Comparison of ENCODE assay signal across 16 cellular contexts in genomic region chr16:1634541-1634940, GRCh38. TPM values are rescaled to one million over a fixed set of nuclear protein-coding genes. Genes with fewer than 3 reads are reported as not detected.
DNase-seq lines count a peak whose midpoint lies in the region; ATAC-seq and TF ChIP-seq lines count a peak whose summit lies in the region.
"Had no signal": no experiment of that assay in that cellular context is flagged by ENCODE, and none has a peak within 500 bp of the region (broad histone marks: within the 10 kb centered on the region; RNA-seq: fewer than 3 reads in every experiment).

No MANE protein-coding gene starts in this region.

- no peaks in the 10 kb centered on the region for H3K27me3 ChIP-seq in osteoblast (ENCODE audit: insufficient read depth, low read length)

- no peak overlapping the region for H2AFZ ChIP-seq in osteoblast (ENCODE audit: low read length)

- H3K4me3 ChIP-seq in osteoblast (ENCODE audit: insufficient read depth, low read length), result no peak overlapping the region
- H3K4me3 ChIP-seq: HAP-1 had no signal

- H3K4me3 Mint-ChIP-seq in natural killer cell, result no peak overlapping the region
- no peak overlapping the region for H3K4me3 Mint-ChIP-seq in natural killer cell treated with Interleukin-12 subunit alpha and Interleukin-12 subunit beta and Interleukin-15 and Interleukin-18, amount 100 ng/mL, for 72 hours
- no peak overlapping the region for H3K4me3 Mint-ChIP-seq in neural crest cell
- H3K4me3 Mint-ChIP-seq: CD4-positive, alpha-beta memory T cell; HFFc6 had no signal

- no peak for ATAC-seq in natural killer cell
- ATAC-seq in natural killer cell treated with Interleukin-12 subunit alpha and Interleukin-12 subunit beta and Interleukin-15 and Interleukin-18, amount 100 ng/mL, for 72 hours, result no peak
- no peak for ATAC-seq in HG03520 (IDR thresholded peaks at IDR 0.05; ENCODE audit: unreplicated experiment)

- H3K4me1 Mint-ChIP-seq in natural killer cell (peaks cover 37 to 52% of the 10 kb centered on the region in 2 donors), neural crest cell (peaks cover 4% of the 10 kb centered on the region)
- H3K4me1 Mint-ChIP-seq in natural killer cell treated with Interleukin-12 subunit alpha and Interleukin-12 subunit beta and Interleukin-15 and Interleukin-18, amount 100 ng/mL, for 72 hours (ENCODE audit: low read depth in 2 of 2), result peaks cover 16 to 46% of the 10 kb centered on the region in 2 donors

- intact Hi-C loops in natural killer cell (cut with micrococcal nuclease), result no loop called here

- peak overlapping the region; percentile 83 to 90 for H3K27ac Mint-ChIP-seq in natural killer cell
- no peak overlapping the region for H3K27ac Mint-ChIP-seq in natural killer cell treated with Interleukin-12 subunit alpha and Interleukin-12 subunit beta and Interleukin-15 and Interleukin-18, amount 100 ng/mL, for 72 hours
- H3K27ac Mint-ChIP-seq in neural crest cell (ENCODE audit: unreplicated experiment), result peak overlapping the region; percentile 89
- H3K27ac Mint-ChIP-seq: CD4-positive, alpha-beta memory T cell; HFFc6 had no signal

- H3K9me3 Mint-ChIP-seq in natural killer cell (no peaks in the 10 kb centered on the region), neural crest cell (no peaks in the 10 kb centered on the region)
- H3K9me3 Mint-ChIP-seq in natural killer cell treated with Interleukin-12 subunit alpha and Interleukin-12 subunit beta and Interleukin-15 and Interleukin-18, amount 100 ng/mL, for 72 hours, result no peaks in the 10 kb centered on the region
- H3K9me3 Mint-ChIP-seq: CD4-positive, alpha-beta memory T cell; HFFc6 had no signal

- H4K20me1 ChIP-seq in osteoblast (ENCODE audit: insufficient read depth, low read length), result peaks cover 47% of the 10 kb centered on the region

- no peak overlapping the region for H3K4me2 ChIP-seq in osteoblast (ENCODE audit: insufficient read depth, low read length)

- no peak for DNase-seq in natural killer cell
- DNase-seq in natural killer cell treated with Interleukin-12 subunit alpha and Interleukin-12 subunit beta and Interleukin-15 and Interleukin-18, amount 100 ng/mL, for 72 hours (ENCODE audit: low spot score), result no peak
- DNase-seq in neural crest cell (ENCODE audit: low read depth, low spot score), result no peak
- DNase-seq in osteoblast (ENCODE audit: insufficient read length, low spot score, missing footprints), result peak; percentile 15
- DNase-seq in NCI-H1436 (lab: John Stamatoyannopoulos, UW), result no peak
- DNase-seq: C1 segment of cervical spinal cord; Calu3; CD4-positive, alpha-beta memory T cell; COR-L47; DMS53; DMS79 treated with DMSO at 0.1 percent for 48 hours; GF-D8; GOT3; HFFc6 had no signal

- no peaks in the 10 kb centered on the region for H3K4me1 ChIP-seq in osteoblast (ENCODE audit: insufficient read depth, low read length)
- H3K4me1 ChIP-seq: HAP-1 had no signal

- no peak overlapping the region for H3K27ac ChIP-seq in osteoblast (ENCODE audit: low read depth, low read length)

- no peaks in the 10 kb centered on the region for H3K9me3 ChIP-seq in osteoblast (ENCODE audit: low read depth, low read length)
- H3K9me3 ChIP-seq: HAP-1 had no signal

- peaks cover 66% of the 10 kb centered on the region for H3K79me2 ChIP-seq in osteoblast (ENCODE audit: insufficient read depth, low read length)

- no peaks in the 10 kb centered on the region for H3K36me3 Mint-ChIP-seq in natural killer cell
- peaks cover 8% of the 10 kb centered on the region for H3K36me3 Mint-ChIP-seq in natural killer cell treated with Interleukin-12 subunit alpha and Interleukin-12 subunit beta and Interleukin-15 and Interleukin-18, amount 100 ng/mL, for 72 hours
- H3K36me3 Mint-ChIP-seq in neural crest cell (ENCODE audit: low read depth), result peaks cover 6% of the 10 kb centered on the region

- peaks cover 67% of the 10 kb centered on the region for H3K36me3 ChIP-seq in osteoblast (ENCODE audit: insufficient read depth, low read length)

- H3K27me3 Mint-ChIP-seq in natural killer cell (ENCODE audit: low read depth in 2 of 2) (no peaks in the 10 kb centered on the region), neural crest cell (ENCODE audit: low read depth) (no peaks in the 10 kb centered on the region)
- H3K27me3 Mint-ChIP-seq in natural killer cell treated with Interleukin-12 subunit alpha and Interleukin-12 subunit beta and Interleukin-15 and Interleukin-18, amount 100 ng/mL, for 72 hours, result no peaks in the 10 kb centered on the region
- H3K27me3 Mint-ChIP-seq: CD4-positive, alpha-beta memory T cell had no signal

- TF ChIP-seq CTCF in natural killer cell (IDR thresholded peaks at IDR 0.05) (no peak), neural crest cell (conservative IDR thresholded peaks at IDR 0.05) (no peak), osteoblast (IDR thresholded peaks at IDR 0.05; ENCODE audit: extremely low read depth, low read depth, low read length) (no peak)

RNA-seq across cellular contexts. Expression of gene CRAMP1, which starts 22.4 kb away (rescaled TPM):
- 10 to 100 TPM; 47.8 to 49.8 (median 49.6) TPM for total RNA-seq in natural killer cell
- total RNA-seq in natural killer cell treated with Interleukin-12 subunit alpha and Interleukin-12 subunit beta and Interleukin-15 and Interleukin-18, amount 100 ng/mL, for 72 hours, result 10 to 100 TPM; 33.3 to 35.3 TPM
- total RNA-seq in neural crest cell, result 38.3 TPM in 2 replicates
- total RNA-seq in osteoblast, result 9.7 and 11.2 TPM in 2 replicates

RNA-seq across cellular contexts. Expression of gene IFT140, which starts 22.7 kb away (rescaled TPM):
- total RNA-seq in natural killer cell (1 to 10 TPM; 6.5 to 8.9 (median 6.5) TPM), neural crest cell (43.3 and 45.8 TPM in 2 replicates), osteoblast (37.1 and 38.0 TPM in 2 replicates)
- 1 to 10 TPM; 5.1 to 7.0 TPM for total RNA-seq in natural killer cell treated with Interleukin-12 subunit alpha and Interleukin-12 subunit beta and Interleukin-15 and Interleukin-18, amount 100 ng/mL, for 72 hours

RNA-seq across cellular contexts. Expression of gene JPT2, which starts 43.5 kb away (rescaled TPM):
- 10 to 100 TPM; 12.2 to 28.4 (median 14.2) TPM for total RNA-seq in natural killer cell
- total RNA-seq in natural killer cell treated with Interleukin-12 subunit alpha and Interleukin-12 subunit beta and Interleukin-15 and Interleukin-18, amount 100 ng/mL, for 72 hours, result 10 to 100 TPM; 56.1 to 61.1 TPM
- total RNA-seq in neural crest cell, result 247 and 261 TPM in 2 replicates
- 22.8 and 26.2 TPM in 2 replicates for total RNA-seq in osteoblast

Comparison
In these comparisons a context has a peak if more than half of its experiments do, and no peak if none do; other contexts are left out.
1. H3K27ac Mint-ChIP-seq: peak in natural killer cell (2 of 2) and neural crest cell (single experiment); none in natural killer cell treated with Interleukin-12 subunit alpha and Interleukin-12 subunit beta and Interleukin-15 and Interleukin-18, amount 100 ng/mL, for 72 hours (0 of 2).